Comparison of ENCODE assay signal across 1 cellular context in genomic region chr6:161890133-161890833, GRCh38.
TF ChIP-seq lines count a peak whose summit lies in the region.

No MANE protein-coding gene starts in this region.

TF ChIP-seq in GM23338, 12 proteins besides CTCF, POLR2A, EP300 and RAD21 (continued from another document):
- TF ChIP-seq, protein P1, sequence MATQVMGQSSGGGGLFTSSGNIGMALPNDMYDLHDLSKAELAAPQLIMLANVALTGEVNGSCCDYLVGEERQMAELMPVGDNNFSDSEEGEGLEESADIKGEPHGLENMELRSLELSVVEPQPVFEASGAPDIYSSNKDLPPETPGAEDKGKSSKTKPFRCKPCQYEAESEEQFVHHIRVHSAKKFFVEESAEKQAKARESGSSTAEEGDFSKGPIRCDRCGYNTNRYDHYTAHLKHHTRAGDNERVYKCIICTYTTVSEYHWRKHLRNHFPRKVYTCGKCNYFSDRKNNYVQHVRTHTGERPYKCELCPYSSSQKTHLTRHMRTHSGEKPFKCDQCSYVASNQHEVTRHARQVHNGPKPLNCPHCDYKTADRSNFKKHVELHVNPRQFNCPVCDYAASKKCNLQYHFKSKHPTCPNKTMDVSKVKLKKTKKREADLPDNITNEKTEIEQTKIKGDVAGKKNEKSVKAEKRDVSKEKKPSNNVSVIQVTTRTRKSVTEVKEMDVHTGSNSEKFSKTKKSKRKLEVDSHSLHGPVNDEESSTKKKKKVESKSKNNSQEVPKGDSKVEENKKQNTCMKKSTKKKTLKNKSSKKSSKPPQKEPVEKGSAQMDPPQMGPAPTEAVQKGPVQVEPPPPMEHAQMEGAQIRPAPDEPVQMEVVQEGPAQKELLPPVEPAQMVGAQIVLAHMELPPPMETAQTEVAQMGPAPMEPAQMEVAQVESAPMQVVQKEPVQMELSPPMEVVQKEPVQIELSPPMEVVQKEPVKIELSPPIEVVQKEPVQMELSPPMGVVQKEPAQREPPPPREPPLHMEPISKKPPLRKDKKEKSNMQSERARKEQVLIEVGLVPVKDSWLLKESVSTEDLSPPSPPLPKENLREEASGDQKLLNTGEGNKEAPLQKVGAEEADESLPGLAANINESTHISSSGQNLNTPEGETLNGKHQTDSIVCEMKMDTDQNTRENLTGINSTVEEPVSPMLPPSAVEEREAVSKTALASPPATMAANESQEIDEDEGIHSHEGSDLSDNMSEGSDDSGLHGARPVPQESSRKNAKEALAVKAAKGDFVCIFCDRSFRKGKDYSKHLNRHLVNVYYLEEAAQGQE (IDR thresholded peaks at IDR 0.05; ENCODE audit: unreplicated experiment), result no peak
- no peak for TF ChIP-seq STAT1 (IDR thresholded peaks at IDR 0.05; ENCODE audit: unreplicated experiment)
- no peak for TF ChIP-seq ZNF114 (CRISPR knock-in tag; IDR thresholded peaks at IDR 0.05)
- TF ChIP-seq POLR2AphosphoS5 (IDR thresholded peaks at IDR 0.05; ENCODE audit: low read depth), result no peak
